In genomic region chr16:80122155-80122554, GRCh38 we compare ENCODE assay signal across 16 cellular contexts.
A peak's percentile ranks its signal among the peaks of the same experiment; 100 is the strongest.
DNase-seq lines count a peak whose midpoint lies in the region; ATAC-seq and TF ChIP-seq lines count a peak whose summit lies in the region.
"Had no signal": no experiment of that assay in that cellular context is flagged by ENCODE, and none has a peak within 500 bp of the region (broad histone marks: within the 10 kb centered on the region; RNA-seq: fewer than 3 reads in every experiment).

No MANE protein-coding gene starts in this region.

- no peaks in the 10 kb centered on the region for H3K4me1 ChIP-seq in right atrium auricular region
- H3K4me1 ChIP-seq: BLaER1 had no signal

- no peaks in the 10 kb centered on the region for H3K36me3 ChIP-seq in right atrium auricular region
- H3K36me3 ChIP-seq: BLaER1 had no signal

- no peak overlapping the region for H3K4me3 ChIP-seq in choroid plexus epithelial cell (ENCODE audit: low read depth, low read length)
- H3K4me3 ChIP-seq in right atrium auricular region = no peak overlapping the region
- no peak overlapping the region for H3K4me3 ChIP-seq in retinal pigment epithelial cell (ENCODE audit: low read length)
- H3K4me3 ChIP-seq: BLaER1 had no signal

- no peaks in the 10 kb centered on the region for H3K9me3 ChIP-seq in right atrium auricular region
- H3K9me3 ChIP-seq: BLaER1 had no signal

- DNase-seq in COLO668 (lab: John Stamatoyannopoulos, UW; ENCODE audit: unreplicated experiment) = peak; percentile 21
- DNase-seq in choroid plexus epithelial cell (ENCODE audit: low read depth) = peak; percentile 57
- peak; percentile 61 for DNase-seq in right atrium auricular region (ENCODE audit: low spot score)
- DNase-seq in retinal pigment epithelial cell (ENCODE audit: low read depth) = peak; percentile 18
- DNase-seq in MV-4-11 (lab: John Stamatoyannopoulos, UW) = no peak
- no peak for DNase-seq in COR-L47 (lab: John Stamatoyannopoulos, UW)
- DNase-seq: activated gamma-delta T cell, endodermal cell, mammary epithelial cell, NCI-H1436, NCI-H524 treated with DMSO at 0.1 percent for 48 hours, PC-3 had no signal

- H3K27me3 ChIP-seq in right atrium auricular region = no peaks in the 10 kb centered on the region
- H3K27me3 ChIP-seq: BLaER1 had no signal

- TF ChIP-seq CTCF in choroid plexus epithelial cell (conservative IDR thresholded peaks at IDR 0.05; ENCODE audit: low read depth, low read length) (no peak), right atrium auricular region (IDR thresholded peaks at IDR 0.05) (no peak), retinal pigment epithelial cell (conservative IDR thresholded peaks at IDR 0.05; ENCODE audit: low read depth, low read length) (no peak)

- H3K27ac ChIP-seq in right atrium auricular region = no peak overlapping the region
- H3K27ac ChIP-seq: BLaER1 had no signal

- ATAC-seq in GM18870 (IDR thresholded peaks at IDR 0.05; ENCODE audit: unreplicated experiment) (no peak), HG03108 (IDR thresholded peaks at IDR 0.05; ENCODE audit: unreplicated experiment) (no peak)
- ATAC-seq: PC-3, WTC11 had no signal

Comparison
In these comparisons a context has a peak if more than half of its experiments do, and no peak if none do; other contexts are left out.
1. DNase-seq: peak in COLO668 (single experiment), choroid plexus epithelial cell (single experiment), right atrium auricular region (single experiment) and retinal pigment epithelial cell (single experiment); none in MV-4-11 (single experiment) and COR-L47 (single experiment).